Comparison of ENCODE assay signal across 16 cellular contexts in genomic region chr2:237663517-237663916, GRCh38. TPM values are rescaled to one million over a fixed set of nuclear protein-coding genes. Genes with fewer than 3 reads are reported as not detected.
DNase-seq lines count a peak whose midpoint lies in the region; ATAC-seq and TF ChIP-seq lines count a peak whose summit lies in the region.
"Had no signal": no experiment of that assay in that cellular context is flagged by ENCODE, and none has a peak within 500 bp of the region (broad histone marks: within the 10 kb centered on the region; RNA-seq: fewer than 3 reads in every experiment).

No MANE protein-coding gene starts in this region.

- H3K27ac Mint-ChIP-seq in T-helper 17 cell (peak overlapping the region; percentile 61), neural progenitor cell (peak overlapping the region; percentile 89), type B pancreatic cell (peak overlapping the region; percentile 82)
- no peak overlapping the region for H3K27ac Mint-ChIP-seq in stimulated activated naive B cell treated with anti-CD40 and anti-IgM and Interleukin-4, amounts not matched to agents 10 μg/mL and 1 μg/mL and 100 μg/mL, for 72 hours
- H3K27ac Mint-ChIP-seq: activated CD4-positive, alpha-beta T cell treated with anti-CD3 and anti-CD28 coated beads for 36 hours; activated naive CD8-positive, alpha-beta T cell; T-helper 2 cell treated with Interferon-gamma antibody and Interleukin-4, amounts not matched to agents 5 μg/mL and 100 μg/mL, for 36 hours had no signal

- H3K9ac ChIP-seq in neural progenitor cell, result no peak overlapping the region

- H3K9me3 ChIP-seq in T-helper 17 cell (ENCODE audit: control insufficient read depth, low read length, poor library complexity, severe bottlenecking) (no peaks in the 10 kb centered on the region), heart left ventricle (no peaks in the 10 kb centered on the region), neural progenitor cell (ENCODE audit: low read depth) (no peaks in the 10 kb centered on the region)
- H3K9me3 ChIP-seq: pancreas had no signal

- H4K20me1 ChIP-seq in neural progenitor cell (ENCODE audit: low read depth), result peaks cover 19% of the 10 kb centered on the region

- TF ChIP-seq POLR2A in heart left ventricle (IDR thresholded peaks at IDR 0.05), result no peak

- DNase-seq in T-helper 17 cell (no peak), heart left ventricle (no peak), neural progenitor cell (ENCODE audit: low spot score) (no peak), type B pancreatic cell (ENCODE audit: extremely low spot score, unreplicated experiment) (no peak), mucosa of gallbladder (ENCODE audit: low spot score) (no peak)
- no peak for DNase-seq in stimulated activated naive B cell treated with anti-CD40 and anti-IgM and Interleukin-4, amounts not matched to agents 10 μg/mL and 1 μg/mL and 100 μg/mL, for 72 hours
- DNase-seq: activated CD4-positive, alpha-beta T cell treated with anti-CD3 and anti-CD28 coated beads for 36 hours; CD4-positive, alpha-beta memory T cell; GDM1; NCI-H146; NCI-H510A treated with DMSO at 0.1 percent for 48 hours; pancreas; RPMI8226 had no signal

- intact Hi-C loops in heart left ventricle (cut with DNase I), result loop anchor here in 5 of 10 donors (5.0 to 10.0 kb wide), 4 partner anchors 36 to 81 kb away; partner anchors contain the start of genes LRRFIP1 (in 3 of the 5) and RAB17 (in 1 of the 5)

- H3K4me3 ChIP-seq in heart left ventricle, result no peak overlapping the region
- no peak overlapping the region for H3K4me3 ChIP-seq in neural progenitor cell
- H3K4me3 ChIP-seq: pancreas had no signal

- H3K27me3 Mint-ChIP-seq in T-helper 17 cell (peaks cover 27% of the 10 kb centered on the region), neural progenitor cell (ENCODE audit: insufficient read depth, low read depth) (peaks cover 18% of the 10 kb centered on the region), type B pancreatic cell (no peaks in the 10 kb centered on the region)
- H3K27me3 Mint-ChIP-seq in stimulated activated naive B cell treated with anti-CD40 and anti-IgM and Interleukin-4, amounts not matched to agents 10 μg/mL and 1 μg/mL and 100 μg/mL, for 72 hours, result peaks cover 0 to 6% of the 10 kb centered on the region in 2 donors
- H3K27me3 Mint-ChIP-seq: activated CD4-positive, alpha-beta T cell treated with anti-CD3 and anti-CD28 coated beads for 36 hours; activated naive CD8-positive, alpha-beta T cell had no signal

- H2AFZ ChIP-seq in neural progenitor cell (replicated peaks), result no peak overlapping the region

- ATAC-seq in T-helper 17 cell (no peak), heart left ventricle (peak in 3 of 4 donors; percentile 24 to 37 (median 35)), HG03175 (IDR thresholded peaks at IDR 0.05; ENCODE audit: unreplicated experiment) (no peak)
- no peak for ATAC-seq in stimulated activated naive B cell treated with anti-CD40 and anti-IgM and Interleukin-4, amounts not matched to agents 10 μg/mL and 1 μg/mL and 100 μg/mL, for 72 hours (replicated peaks)

- 46 to 61% (median 55%) methylated on average over 9 of the region's 9 CpGs for WGBS in heart left ventricle, 4 donors

- H3K4me1 ChIP-seq in heart left ventricle (peaks cover 4 to 42% (median 30%) of the 10 kb centered on the region in 12 donors), neural progenitor cell (peaks cover 8% of the 10 kb centered on the region)

- H3K36me3 ChIP-seq in heart left ventricle (no peaks in the 10 kb centered on the region), neural progenitor cell (no peaks in the 10 kb centered on the region)
- H3K36me3 ChIP-seq: pancreas had no signal

- H3K36me3 Mint-ChIP-seq in T-helper 17 cell (ENCODE audit: low read depth), result no peaks in the 10 kb centered on the region
- no peaks in the 10 kb centered on the region for H3K36me3 Mint-ChIP-seq in neural progenitor cell
- H3K36me3 Mint-ChIP-seq in type B pancreatic cell, result peaks cover 7% of the 10 kb centered on the region
- peaks cover 16 to 26% of the 10 kb centered on the region in 2 donors for H3K36me3 Mint-ChIP-seq in stimulated activated naive B cell treated with anti-CD40 and anti-IgM and Interleukin-4, amounts not matched to agents 10 μg/mL and 1 μg/mL and 100 μg/mL, for 72 hours
- H3K36me3 Mint-ChIP-seq: activated naive CD8-positive, alpha-beta T cell; CD4-positive, alpha-beta memory T cell had no signal

- no peaks in the 10 kb centered on the region for H3K27me3 ChIP-seq in heart left ventricle
- no peaks in the 10 kb centered on the region for H3K27me3 ChIP-seq in neural progenitor cell
- H3K27me3 ChIP-seq: pancreas had no signal

- peaks cover 2% of the 10 kb centered on the region for H3K9me3 Mint-ChIP-seq in neural progenitor cell
- no peaks in the 10 kb centered on the region for H3K9me3 Mint-ChIP-seq in type B pancreatic cell
- H3K9me3 Mint-ChIP-seq in stimulated activated naive B cell treated with anti-CD40 and anti-IgM and Interleukin-4, amounts not matched to agents 10 μg/mL and 1 μg/mL and 100 μg/mL, for 72 hours, result no peaks in the 10 kb centered on the region
- H3K9me3 Mint-ChIP-seq: CD4-positive, alpha-beta memory T cell; T-helper 2 cell treated with Interferon-gamma antibody and Interleukin-4, amounts not matched to agents 5 μg/mL and 100 μg/mL, for 36 hours had no signal

- H3K4me3 Mint-ChIP-seq in T-helper 17 cell (peak overlapping the region; percentile 28), neural progenitor cell (peak overlapping the region; percentile 11), type B pancreatic cell (peak overlapping the region; percentile 37)
- H3K4me3 Mint-ChIP-seq in stimulated activated naive B cell treated with anti-CD40 and anti-IgM and Interleukin-4, amounts not matched to agents 10 μg/mL and 1 μg/mL and 100 μg/mL, for 72 hours, result no peak overlapping the region
- H3K4me3 Mint-ChIP-seq: activated CD4-positive, alpha-beta T cell treated with anti-CD3 and anti-CD28 coated beads for 36 hours; activated naive CD8-positive, alpha-beta T cell had no signal

- H3K27ac ChIP-seq in heart left ventricle (peak overlapping the region in 9 of 12 donors; percentile 10 to 78 (median 49)), neural progenitor cell (no peak overlapping the region)

- H3K79me2 ChIP-seq in neural progenitor cell (ENCODE audit: low read depth), result no peaks in the 10 kb centered on the region

- TF ChIP-seq CTCF in heart left ventricle (IDR thresholded peaks at IDR 0.05) (no peak), neural progenitor cell (IDR thresholded peaks at IDR 0.05) (no peak), type B pancreatic cell (conservative IDR thresholded peaks at IDR 0.05) (no peak)

- H3K4me1 Mint-ChIP-seq in T-helper 17 cell (peaks cover 12% of the 10 kb centered on the region), neural progenitor cell (peaks cover 77% of the 10 kb centered on the region), type B pancreatic cell (ENCODE audit: unreplicated experiment) (peaks cover 50% of the 10 kb centered on the region)
- H3K4me1 Mint-ChIP-seq in stimulated activated naive B cell treated with anti-CD40 and anti-IgM and Interleukin-4, amounts not matched to agents 10 μg/mL and 1 μg/mL and 100 μg/mL, for 72 hours, result peaks cover 37 to 42% of the 10 kb centered on the region in 2 donors

- H3K4me2 ChIP-seq in neural progenitor cell, result no peak overlapping the region

- H3F3A ChIP-seq in neural progenitor cell (ENCODE audit: low read depth), result no peaks in the 10 kb centered on the region

RNA-seq across cellular contexts. Expression of gene LRRFIP1, which starts 36.1 kb away (rescaled TPM):
- total RNA-seq in T-helper 17 cell (100 to 1,000 TPM; 175 to 225 TPM), heart left ventricle (100 to 1,000 TPM in 8 of 9 donors, 10 to 100 TPM in 1; 78.7 to 151 (median 111) TPM), neural progenitor cell (ENCODE audit: low replicate concordance) (18.9 and 40.7 TPM in 2 replicates), type B pancreatic cell (ENCODE audit: low replicate concordance) (53.8 and 73.2 TPM in 2 replicates), mucosa of gallbladder (104 TPM)
- polyA plus RNA-seq in heart left ventricle, result 100 to 1,000 TPM in 1 of 2 donors, 10 to 100 TPM in 1; 87.6 to 128 TPM

Comparison
In these comparisons a context has a peak if more than half of its experiments do, and no peak if none do; other contexts are left out.
1. ATAC-seq: peak in heart left ventricle (3 of 4); none in T-helper 17 cell (single experiment), stimulated activated naive B cell treated with anti-CD40 and anti-IgM and Interleukin-4, amounts not matched to agents 10 μg/mL and 1 μg/mL and 100 μg/mL, for 72 hours (0 of 2) and HG03175 (single experiment).
2. H3K4me3 Mint-ChIP-seq: peak in T-helper 17 cell (single experiment), neural progenitor cell (single experiment) and type B pancreatic cell (single experiment); none in stimulated activated naive B cell treated with anti-CD40 and anti-IgM and Interleukin-4, amounts not matched to agents 10 μg/mL and 1 μg/mL and 100 μg/mL, for 72 hours (0 of 2).